In the genomic region with DNA sequence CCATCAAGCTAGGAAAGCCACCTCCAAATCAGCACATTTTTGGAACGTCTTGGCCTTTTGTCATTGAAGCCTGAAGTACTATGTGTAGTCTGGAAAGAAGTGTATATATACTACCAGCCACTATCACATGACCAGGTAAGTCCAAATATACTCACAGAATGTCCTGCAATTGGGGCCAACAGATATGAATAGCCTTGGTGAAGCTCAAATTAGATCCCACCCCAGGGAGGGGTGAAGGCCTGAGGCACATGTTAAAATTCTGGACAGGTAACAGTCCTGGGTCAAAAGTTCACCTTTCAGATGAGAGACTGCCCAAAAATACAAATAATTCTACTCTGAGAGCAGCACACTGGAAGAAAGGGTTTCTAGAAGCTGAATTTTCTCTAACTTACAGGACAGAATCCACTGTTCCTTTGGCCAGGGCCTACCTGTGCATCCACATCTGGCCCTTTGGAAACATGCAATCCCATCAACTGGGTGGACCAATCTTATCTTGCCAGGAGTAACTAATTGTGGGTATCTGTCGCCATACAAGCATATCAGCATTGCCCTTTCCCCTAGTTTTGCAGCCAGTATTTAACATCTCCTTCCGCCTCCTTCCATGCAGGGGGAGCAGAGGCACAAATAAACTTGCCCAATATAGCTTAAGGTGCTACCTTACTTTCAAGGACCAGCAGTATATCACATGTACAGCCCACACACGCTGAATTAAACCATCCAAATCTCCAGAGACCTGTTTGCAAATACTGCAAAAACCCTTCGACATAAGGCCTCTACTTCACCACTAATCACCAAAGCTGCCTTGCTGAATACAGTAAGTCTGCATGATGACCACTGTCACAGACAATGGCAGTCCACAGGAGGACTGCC, we compare ENCODE assay signal across 13 cellular contexts.
DNase-seq lines count a peak whose midpoint lies in the region; ATAC-seq, FAIRE-seq and TF ChIP-seq lines count a peak whose summit lies in the region.
"Had no signal": no experiment of that assay in that cellular context is flagged by ENCODE, and none has a peak within 500 bp of the region (broad histone marks: within the 10 kb centered on the region; RNA-seq: fewer than 3 reads in every experiment).

No MANE protein-coding gene starts in this region.

- no peaks in the 10 kb centered on the region for H3K79me2 ChIP-seq in H1 (ENCODE audit: control insufficient read depth in 1 of 2, insufficient read depth in 2 of 2, low read length in 2 of 2)

- no peaks in the 10 kb centered on the region for H3K9me3 Mint-ChIP-seq in type B pancreatic cell

- CTCF ChIA-PET in H1 (lab: Charles Lee; ENCODE audit: partially characterized antibody): interaction anchor here (0.9 to 1.9 kb wide), 5 partner anchors 9 to 86 kb away, joined by 3 to 5 read pairs (median 3); a partner anchor contains a TSS

- H3K4me3 ChIP-seq in H1 (ENCODE audit: extremely low read depth in 1 of 4, insufficient read depth in 2 of 4, low read depth in 3 of 4, low read length in 4 of 4): no peak overlapping the region
- H3K4me3 ChIP-seq: thyroid gland had no signal

- ATAC-seq in Right ventricle myocardium inferior (peak; percentile 77), left lobe of liver (peak; percentile 44), GM18868 (IDR thresholded peaks at IDR 0.05; ENCODE audit: unreplicated experiment) (no peak), GM18858 (IDR thresholded peaks at IDR 0.05; ENCODE audit: unreplicated experiment) (no peak)
- ATAC-seq: Panc1 had no signal

- no peak overlapping the region for H4K91ac ChIP-seq in H1 (replicated peaks; ENCODE audit: insufficient read length, low read length)

- H3K9ac ChIP-seq in H1 (replicated peaks in 1 of 4; ENCODE audit: extremely low read depth in 1 of 4, low read depth in 3 of 4, low read length in 3 of 4): no peak overlapping the region

- intact Hi-C loops in Right ventricle myocardium inferior (cut with DNase I) (loop anchor here (2.0 to 5.0 kb wide), 2 partner anchors 16 to 68 kb away; a partner anchor contains a TSS), cardiac septum (cut with DNase I) (loop anchor here (5.0 kb wide), 1 partner anchor 68 kb away; a partner anchor contains a TSS)

- peak in 1 of 2 experiments; percentile 71; a peak in 2 of 3 replicates for TF ChIP-seq POLR2A in H1 (IDR thresholded peaks at IDR 0.05; ENCODE audit: control extremely low read depth in 1 of 2, low read depth in 2 of 2, low read length in 2 of 2)

- no peak overlapping the region for H3K14ac ChIP-seq in H1 (ENCODE audit: insufficient read length)

- H2BK20ac ChIP-seq in H1 (ENCODE audit: low read length): no peak overlapping the region

- H3K4me1 Mint-ChIP-seq in type B pancreatic cell (ENCODE audit: unreplicated experiment): peaks cover 27% of the 10 kb centered on the region

- no peak overlapping the region for H3K18ac ChIP-seq in H1 (ENCODE audit: extremely low read depth, low read length)

- no peak overlapping the region for H4K8ac ChIP-seq in H1 (ENCODE audit: extremely low read depth, insufficient read depth, low read length)

- H3K23me2 ChIP-seq in H1 (ENCODE audit: low read depth, low read length): no peaks in the 10 kb centered on the region

- H2AK5ac ChIP-seq in H1 (ENCODE audit: low read depth, low read length): no peak overlapping the region

- no peaks in the 10 kb centered on the region for H4K20me1 ChIP-seq in H1 (replicated peaks in 1 of 2; ENCODE audit: control insufficient read depth in 1 of 2, insufficient read depth in 2 of 2, low read length in 2 of 2)

- POLR2A ChIA-PET in H1 (lab: Charles Lee; ENCODE audit: partially characterized antibody): interaction anchor here (1.0 kb wide), 1 partner anchor 39 kb away, joined by 4 read pairs; no protein-coding TSS in a partner anchor

- TF ChIP-seq EP300 in H1 (IDR thresholded peaks at IDR 0.05; ENCODE audit: borderline replicate concordance in 1 of 2, low read depth in 2 of 2, low read length in 2 of 2): no peak

- H3K27ac ChIP-seq in H1 (ENCODE audit: low read depth, low read length): no peak overlapping the region
- H3K27ac ChIP-seq: thyroid gland had no signal

- no peak for TF ChIP-seq RAD21 in H1 (IDR thresholded peaks at IDR 0.05 in 1 of 2, conservative IDR thresholded peaks at IDR 0.05 in 1 of 2; ENCODE audit: low read depth in 2 of 2, low read length in 2 of 2)

- no peak overlapping the region for H2BK15ac ChIP-seq in H1 (ENCODE audit: low read length)

- H2BK12ac ChIP-seq in H1 (ENCODE audit: low read depth, low read length): no peak overlapping the region

- no peak overlapping the region for H2AFZ ChIP-seq in H1 (ENCODE audit: low read length)

- peak overlapping the region; percentile 73 for H3K4me3 Mint-ChIP-seq in type B pancreatic cell

- no peak overlapping the region for H3K23ac ChIP-seq in H1 (ENCODE audit: insufficient read length)

- H3K56ac ChIP-seq in H1 (replicated peaks; ENCODE audit: insufficient read length, low read depth, low read length): no peak overlapping the region

- H3K27ac Mint-ChIP-seq in type B pancreatic cell: peak overlapping the region; percentile 93

- no peaks in the 10 kb centered on the region for H3K79me1 ChIP-seq in H1 (ENCODE audit: low read depth, low read length)

- H3K4me2 ChIP-seq in H1 (ENCODE audit: insufficient read depth in 1 of 2, low read depth in 2 of 2, low read length in 2 of 2): no peak overlapping the region

- WGBS in H1 (ENCODE audit: extremely low coverage in 1 of 2, insufficient coverage in 1 of 2, insufficient read length in 1 of 2, insufficient replicate concordance in 2 of 2, low coverage in 1 of 2, low lambda C conversion rate in 2 of 2, missing lambda C conversion rate in 1 of 2), 2 experiments: 90% methylated on average over 5 of the region's 5 CpGs; no CpG with 5 or more reads in 1 of the 2 experiments

- H4K5ac ChIP-seq in H1 (ENCODE audit: insufficient read length, low read depth, low read length): no peak overlapping the region

- no peak for DNase-seq in Right ventricle myocardium inferior (ENCODE audit: missing footprints)
- no peak for DNase-seq in cardiac septum (ENCODE audit: low spot score)
- no peak for DNase-seq in H1 (ENCODE audit: low read depth in 1 of 2, low spot score in 2 of 2)
- no peak for DNase-seq in left lobe of liver (ENCODE audit: low spot score)
- DNase-seq in type B pancreatic cell (ENCODE audit: extremely low spot score, unreplicated experiment): no peak
- DNase-seq in DMS153 treated with DMSO at 0.1 percent for 48 hours (lab: John Stamatoyannopoulos, UW; ENCODE audit: unreplicated experiment): no peak
- DNase-seq: activated naive CD4-positive, alpha-beta T cell treated with anti-CD3 and anti-CD28 coated beads, Interleukin-2, amount 50 U/mL, for 16 hours; cerebellar nuclear complex; NCI-H146; thyroid gland had no signal

- FAIRE-seq in H1 (lab: Jason Lieb, UNC): no peak

- H3K9me3 ChIP-seq in H1 (ENCODE audit: insufficient read depth in 2 of 2, low read depth in 1 of 2, low read length in 1 of 2): no peaks in the 10 kb centered on the region
- H3K9me3 ChIP-seq: thyroid gland had no signal

- no peaks in the 10 kb centered on the region for H3K27me3 Mint-ChIP-seq in type B pancreatic cell

- peaks cover 29% of the 10 kb centered on the region for H3K36me3 Mint-ChIP-seq in type B pancreatic cell

- no peak overlapping the region for H2BK120ac ChIP-seq in H1 (replicated peaks; ENCODE audit: low read depth, low read length)

- H2BK5ac ChIP-seq in H1 (ENCODE audit: low read depth, low read length): no peak overlapping the region

- H3K4ac ChIP-seq in H1 (replicated peaks; ENCODE audit: insufficient read length, low read depth, low read length): no peak overlapping the region

- no peaks in the 10 kb centered on the region for H3K27me3 ChIP-seq in H1 (replicated peaks in 1 of 4; ENCODE audit: control insufficient read depth in 3 of 4, extremely low read depth in 1 of 4, insufficient read depth in 3 of 4, low read length in 3 of 4)
- H3K27me3 ChIP-seq: thyroid gland had no signal

- H3K36me3 ChIP-seq in H1 (ENCODE audit: control insufficient read depth in 2 of 4, insufficient read depth in 4 of 4, low read length in 3 of 4): peaks cover 4 to 78% (median 42%) of the 10 kb centered on the region in 4 experiments

- peaks cover 0 to 4% (median 2%) of the 10 kb centered on the region in 4 experiments; a peak in 4 of 7 replicates for H3K4me1 ChIP-seq in H1 (replicated peaks in 1 of 4; ENCODE audit: control insufficient read depth in 3 of 4, insufficient read depth in 4 of 4, low read length in 3 of 4)
- H3K4me1 ChIP-seq: thyroid gland had no signal

- TF ChIP-seq CTCF in H1 (IDR thresholded peaks at IDR 0.05; ENCODE audit: control extremely low read depth in 1 of 3, insufficient read depth in 1 of 3, low read depth in 1 of 3, low read length in 3 of 3) (no peak), type B pancreatic cell (conservative IDR thresholded peaks at IDR 0.05) (no peak)

TF ChIP-seq in H1, 55 proteins besides CTCF, POLR2A, EP300 and RAD21:
- TF ChIP-seq POLR2AphosphoS5 (IDR thresholded peaks at IDR 0.05; ENCODE audit: low read depth, low read length): peak; percentile 47; the same call in 1 of the 2 replicates
- no peak for TF ChIP-seq SUZ12 (IDR thresholded peaks at IDR 0.05; ENCODE audit: low read length)
TF ChIP-seq in H1: peak in this region for 1.

Comparison
In these comparisons a context has a peak if more than half of its experiments do, and no peak if none do; other contexts are left out.
1. ATAC-seq: peak in Right ventricle myocardium inferior (single experiment) and left lobe of liver (single experiment); none in GM18868 (single experiment) and GM18858 (single experiment).